22 cellular contexts compared by ENCODE assay signal in genomic region chr2:62452701-62453449, GRCh38. TPM values are rescaled to one million over a fixed set of nuclear protein-coding genes. Genes with fewer than 3 reads are reported as not detected.
A peak's percentile ranks its signal among the peaks of the same experiment; 100 is the strongest.
DNase-seq lines count a peak whose midpoint lies in the region; ATAC-seq and TF ChIP-seq lines count a peak whose summit lies in the region.
"Had no signal": no experiment of that assay in that cellular context is flagged by ENCODE, and none has a peak within 500 bp of the region (broad histone marks: within the 10 kb centered on the region; RNA-seq: fewer than 3 reads in every experiment).

No MANE protein-coding gene starts in this region.

- no peaks in the 10 kb centered on the region for H3K27me3 Mint-ChIP-seq in MCF 10A (ENCODE audit: insufficient read depth, unreplicated experiment)

- no peaks in the 10 kb centered on the region for H3K9me3 ChIP-seq in breast epithelium
- H3K9me3 ChIP-seq: BLaER1, SJSA1 had no signal

- POLR2A ChIA-PET in MCF 10A (lab: Yijun Ruan, JAX), result no interaction called here

- DNase-seq in MCF 10A (ENCODE audit: unreplicated experiment) (peak; percentile 22), breast epithelium (ENCODE audit: low spot score in 2 of 2) (no peak), cerebellum (ENCODE audit: low spot score) (peak; percentile 21), glomerular visceral epithelial cell (ENCODE audit: extremely low spot score) (peak; percentile 34), GM20000 (ENCODE audit: low spot score) (no peak), NCI-H187 (lab: John Stamatoyannopoulos, UW) (no peak), NCI-H2196 (lab: John Stamatoyannopoulos, UW; ENCODE audit: unreplicated experiment) (no peak)
- DNase-seq: 8988T; CD8-positive, alpha-beta T cell; DND-41; GDM1; GOT3; Karpas-422; NCI-H1105; NCI-H187 treated with DMSO at 0.1 percent for 48 hours; NCI-H2171; NCI-H774 had no signal

- no peaks in the 10 kb centered on the region for H3K36me3 Mint-ChIP-seq in MCF 10A (ENCODE audit: insufficient read depth, unreplicated experiment)
- H3K36me3 Mint-ChIP-seq: CD8-positive, alpha-beta T cell had no signal

- no TSS peak for BruUV-seq in MCF 10A (replicated peaks; lab: Mats Ljungman, UMichigan)

- H3K4me1 ChIP-seq in breast epithelium, result no peaks in the 10 kb centered on the region

- intact Hi-C loops in MCF 10A (cut with micrococcal nuclease), result loop anchor here (10.0 kb wide), 1 partner anchor 572 kb away; no protein-coding TSS in a partner anchor
- intact Hi-C loops in breast epithelium (cut with DNase I; ENCODE audit: low total_unique reads), result loop anchor here (10.0 kb wide), 1 partner anchor 322 kb away; no protein-coding TSS in a partner anchor

- no peaks in the 10 kb centered on the region for H3K9me3 Mint-ChIP-seq in MCF 10A (ENCODE audit: unreplicated experiment)
- H3K9me3 Mint-ChIP-seq: CD8-positive, alpha-beta T cell had no signal

- no peak overlapping the region for H3K4me3 Mint-ChIP-seq in MCF 10A (ENCODE audit: unreplicated experiment)
- H3K4me3 Mint-ChIP-seq: CD8-positive, alpha-beta T cell had no signal

- no peak for TF ChIP-seq POLR2A in breast epithelium (IDR thresholded peaks at IDR 0.05)

- CTCF ChIA-PET in MCF 10A (lab: Yijun Ruan, JAX), result interaction anchor here (0.7 to 9.7 kb wide), 3 partner anchors 24 to 460 kb away, joined by 3 to 266 read pairs (median 4); no protein-coding TSS in a partner anchor

- no peak overlapping the region for H3K4me3 ChIP-seq in breast epithelium
- H3K4me3 ChIP-seq: BLaER1, GM12878, SJSA1 had no signal

- peaks cover 10% of the 10 kb centered on the region for H3K4me1 Mint-ChIP-seq in MCF 10A (ENCODE audit: insufficient read depth, unreplicated experiment)

- no peak for TF ChIP-seq CTCF in MCF 10A (IDR thresholded peaks at IDR 0.05; ENCODE audit: unreplicated experiment)
- TF ChIP-seq CTCF in breast epithelium (IDR thresholded peaks at IDR 0.05), result no peak
- TF ChIP-seq CTCF in GM20000 (IDR thresholded peaks at IDR 0.05; ENCODE audit: extremely low read depth, missing control alignments), result no peak

- no peak overlapping the region for H3K27ac ChIP-seq in breast epithelium
- H3K27ac ChIP-seq: BLaER1, RWPE1, SJSA1 had no signal

- no peak for ATAC-seq in GM19023 (IDR thresholded peaks at IDR 0.05; ENCODE audit: unreplicated experiment)
- ATAC-seq: CD8-positive, alpha-beta T cell; GM12878 had no signal

- no peaks in the 10 kb centered on the region for H3K36me3 ChIP-seq in breast epithelium
- H3K36me3 ChIP-seq: BLaER1, SJSA1 had no signal

- no peaks in the 10 kb centered on the region for H3K27me3 ChIP-seq in breast epithelium
- H3K27me3 ChIP-seq: SJSA1 had no signal

- H3K27ac Mint-ChIP-seq in MCF 10A (ENCODE audit: low read depth, unreplicated experiment), result no peak overlapping the region
- H3K27ac Mint-ChIP-seq: CD8-positive, alpha-beta T cell had no signal

RNA-seq across cellular contexts. Expression of gene TMEM17, which starts 53.1 kb away (rescaled TPM):
- total RNA-seq in MCF 10A (2022) (2.6 and 3.1 TPM in 2 replicates), breast epithelium (1 to 10 TPM in 2 of 3 donors, under 1 TPM in 1; 0.33 to 3.4 (median 2.3) TPM), cerebellum (2.6 TPM)
- total RNA-seq: CD8-positive, alpha-beta T cell had no signal

Comparison
In these comparisons a context has a peak if more than half of its experiments do, and no peak if none do; other contexts are left out.
1. DNase-seq: peak in MCF 10A (single experiment), cerebellum (single experiment) and glomerular visceral epithelial cell (single experiment); none in breast epithelium (0 of 2), GM20000 (single experiment), NCI-H187 (0 of 2) and NCI-H2196 (single experiment).